In genomic region chr7:7920481-7920880, GRCh38 we compare ENCODE assay signal across 8 cellular contexts. TPM values are rescaled to one million over a fixed set of nuclear protein-coding genes. Genes with fewer than 3 reads are reported as not detected.
DNase-seq lines count a peak whose midpoint lies in the region; ATAC-seq and TF ChIP-seq lines count a peak whose summit lies in the region.

No MANE protein-coding gene starts in this region.

- H3K27ac ChIP-seq in foreskin keratinocyte (no peak overlapping the region), PC-9 (no peak overlapping the region)

- CTCF ChIA-PET in HEK293T (lab: Yijun Ruan, JAX) = no interaction called here
- CTCF ChIA-PET in PC-9 (lab: Charles Lee) = no interaction called here

- POLR2A ChIA-PET in HEK293T (lab: Yijun Ruan, JAX) (no interaction called here), PC-9 (lab: Charles Lee; ENCODE audit: unreplicated experiment) (no interaction called here)

- H3K9me3 ChIP-seq in PC-9 (ENCODE audit: insufficient read depth, low read depth) = no peaks in the 10 kb centered on the region

- no peaks in the 10 kb centered on the region for H3K27me3 ChIP-seq in foreskin keratinocyte
- no peaks in the 10 kb centered on the region for H3K27me3 ChIP-seq in PC-9 (ENCODE audit: insufficient read depth, low read depth)

- H3K4me1 ChIP-seq in foreskin keratinocyte = no peaks in the 10 kb centered on the region
- no peaks in the 10 kb centered on the region for H3K4me1 ChIP-seq in PC-9 (replicated peaks; ENCODE audit: insufficient read depth)

- peak; percentile 91 for ATAC-seq in GM18505 (IDR thresholded peaks at IDR 0.05; ENCODE audit: unreplicated experiment)
- ATAC-seq in GM21390 (IDR thresholded peaks at IDR 0.05; ENCODE audit: unreplicated experiment) = peak; percentile 89
- peak; percentile 94 for ATAC-seq in HG03520 (IDR thresholded peaks at IDR 0.05; ENCODE audit: unreplicated experiment)
- ATAC-seq in foreskin keratinocyte = peak; percentile 28

- H3K36me3 ChIP-seq in PC-9 (ENCODE audit: low read depth) = no peaks in the 10 kb centered on the region

- no peaks in the 10 kb centered on the region for H3K4me1 Mint-ChIP-seq in endothelial cell (ENCODE audit: unreplicated experiment)

- H3K4me2 ChIP-seq in PC-9 = no peak overlapping the region

- TF ChIP-seq POLR2A in GM18505 (IDR thresholded peaks at IDR 0.05; ENCODE audit: borderline replicate concordance, extremely low read depth, insufficient read depth, insufficient read length) = no peak

- TF ChIP-seq CTCF in foreskin keratinocyte (conservative IDR thresholded peaks at IDR 0.05) (no peak), endothelial cell (IDR thresholded peaks at IDR 0.05; ENCODE audit: unreplicated experiment) (no peak), PC-9 (conservative IDR thresholded peaks at IDR 0.05) (no peak)

- H3K27ac Mint-ChIP-seq in endothelial cell (ENCODE audit: unreplicated experiment) = no peak overlapping the region

- H3K9me2 ChIP-seq in PC-9 (ENCODE audit: insufficient read depth) = no peaks in the 10 kb centered on the region

- H3K27me3 Mint-ChIP-seq in endothelial cell (ENCODE audit: unreplicated experiment) = peaks cover 1% of the 10 kb centered on the region

- H3K4me3 Mint-ChIP-seq in endothelial cell (ENCODE audit: unreplicated experiment) = no peak overlapping the region

- no peaks in the 10 kb centered on the region for H3K9me3 Mint-ChIP-seq in endothelial cell (ENCODE audit: unreplicated experiment)

- H3K4me3 ChIP-seq in PC-9 = no peak overlapping the region

- H2AFZ ChIP-seq in PC-9 = no peak overlapping the region

- DNase-seq in foreskin keratinocyte (no peak), endothelial cell (ENCODE audit: low spot score) (no peak), NCI-H2227 treated with DMSO at 0.1 percent for 48 hours (lab: John Stamatoyannopoulos, UW) (no peak), HEK293T (ENCODE audit: extremely low spot score) (no peak), PC-9 (no peak)

- intact Hi-C loops in PC-9 (cut with micrococcal nuclease; ENCODE audit: unreplicated experiment) = no loop called here

- no peaks in the 10 kb centered on the region for H3K79me2 ChIP-seq in PC-9 (ENCODE audit: low read depth)

- no TSS peak for BruUV-seq in PC-9 (replicated peaks; lab: Mats Ljungman, UMichigan)

- no peaks in the 10 kb centered on the region for H3K36me3 Mint-ChIP-seq in endothelial cell (ENCODE audit: low read depth, unreplicated experiment)

- H3F3A ChIP-seq in PC-9 (ENCODE audit: insufficient read depth, low read depth) = no peaks in the 10 kb centered on the region

- H4K20me1 ChIP-seq in PC-9 (ENCODE audit: insufficient read depth) = no peaks in the 10 kb centered on the region

TF ChIP-seq in HEK293T, 16 proteins besides CTCF, POLR2A, EP300 and RAD21:
- no peak for TF ChIP-seq NFRKB (IDR thresholded peaks at IDR 0.05)
- TF ChIP-seq FOXA1 (IDR thresholded peaks at IDR 0.05) = no peak
- no peak for TF ChIP-seq FOXM1 (IDR thresholded peaks at IDR 0.05; ENCODE audit: borderline replicate concordance)
- TF ChIP-seq, protein P1, sequence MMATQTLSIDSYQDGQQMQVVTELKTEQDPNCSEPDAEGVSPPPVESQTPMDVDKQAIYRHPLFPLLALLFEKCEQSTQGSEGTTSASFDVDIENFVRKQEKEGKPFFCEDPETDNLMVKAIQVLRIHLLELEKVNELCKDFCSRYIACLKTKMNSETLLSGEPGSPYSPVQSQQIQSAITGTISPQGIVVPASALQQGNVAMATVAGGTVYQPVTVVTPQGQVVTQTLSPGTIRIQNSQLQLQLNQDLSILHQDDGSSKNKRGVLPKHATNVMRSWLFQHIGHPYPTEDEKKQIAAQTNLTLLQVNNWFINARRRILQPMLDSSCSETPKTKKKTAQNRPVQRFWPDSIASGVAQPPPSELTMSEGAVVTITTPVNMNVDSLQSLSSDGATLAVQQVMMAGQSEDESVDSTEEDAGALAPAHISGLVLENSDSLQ (IDR thresholded peaks at IDR 0.05) = no peak
- no peak for TF ChIP-seq L3MBTL2 (conservative IDR thresholded peaks at IDR 0.05)
- TF ChIP-seq SP1 (IDR thresholded peaks at IDR 0.05) = no peak
- no peak for TF ChIP-seq ELF4 (IDR thresholded peaks at IDR 0.05)
- no peak for TF ChIP-seq BHLHE40 (IDR thresholded peaks at IDR 0.05; ENCODE audit: borderline replicate concordance)
- no peak for TF ChIP-seq TARDBP (IDR thresholded peaks at IDR 0.05)
- TF ChIP-seq HDGF (IDR thresholded peaks at IDR 0.05; ENCODE audit: borderline replicate concordance) = no peak
- TF ChIP-seq FOXK2 (IDR thresholded peaks at IDR 0.05) = no peak
- TF ChIP-seq SUZ12 (IDR thresholded peaks at IDR 0.05) = no peak
- TF ChIP-seq ARNT (IDR thresholded peaks at IDR 0.05) = no peak
- no peak for TF ChIP-seq CTBP1 (IDR thresholded peaks at IDR 0.05; ENCODE audit: borderline replicate concordance)
- TF ChIP-seq LEF1 (IDR thresholded peaks at IDR 0.05; ENCODE audit: borderline replicate concordance) = no peak

RNA-seq across cellular contexts. Expression of gene GLCCI1, which starts 48.1 kb away (rescaled TPM):
- total RNA-seq in foreskin keratinocyte (2.1 and 2.2 TPM in 2 replicates), endothelial cell (ENCODE audit: unreplicated experiment) (13.8 TPM), PC-9 (2021) (34.3 and 42.1 TPM in 2 replicates)
- 0.57 and 0.66 TPM in 2 replicates for polyA plus RNA-seq in foreskin keratinocyte

Comparison
In these comparisons a context has a peak if more than half of its experiments do, and no peak if none do; other contexts are left out.
1. ATAC-seq: peak in every context shown above with its lines; median percentile 94 in HG03520; 91 in GM18505; 89 in GM21390; 28 in foreskin keratinocyte.